ENCODE assay signal across 7 cellular contexts in genomic region chr10:31731711-31732110, GRCh38.
"Had no signal": no experiment of that assay in that cellular context is flagged by ENCODE, and none has a peak within 500 bp of the region (broad histone marks: within the 10 kb centered on the region; RNA-seq: fewer than 3 reads in every experiment).

No MANE protein-coding gene starts in this region.

- H3K4me3 Mint-ChIP-seq: IgD-negative memory B cell had no signal

- H3K27ac ChIP-seq: HL-60, KMS-11 had no signal

- H3K36me3 Mint-ChIP-seq: IgD-negative memory B cell had no signal

- H3K4me3 ChIP-seq: K562 had no signal

- H3K27ac Mint-ChIP-seq: IgD-negative memory B cell had no signal

- H3K4me1 Mint-ChIP-seq: IgD-negative memory B cell had no signal

- H3K9ac ChIP-seq: KMS-11 had no signal

- DNase-seq: IMR-90, KBM-7, KG1 had no signal

- H3K4me2 ChIP-seq: KMS-11 had no signal
